ENCODE assay signal across 1 cellular context in genomic region chr9:3517377-3518048, GRCh38.
TF ChIP-seq lines count a peak whose summit lies in the region.

No MANE protein-coding gene starts in this region.

TF ChIP-seq in IMR-90, 13 proteins besides CTCF, POLR2A, EP300 and RAD21:
- no peak for TF ChIP-seq RFX5 (IDR thresholded peaks at IDR 0.05; ENCODE audit: low read depth, low read length)
- no peak for TF ChIP-seq BHLHE40 (IDR thresholded peaks at IDR 0.05; ENCODE audit: low read depth, low read length)
- no peak for TF ChIP-seq MXI1 (IDR thresholded peaks at IDR 0.05; ENCODE audit: borderline replicate concordance, low read depth, low read length)
- TF ChIP-seq USF2 (IDR thresholded peaks at IDR 0.05; ENCODE audit: low read depth, low read length), result no peak
- peak; percentile 18; the same call in 1 of the 2 replicates for TF ChIP-seq CEBPB (IDR thresholded peaks at IDR 0.05; ENCODE audit: low read depth, low read length)
- TF ChIP-seq NFE2L2 (IDR thresholded peaks at IDR 0.05; ENCODE audit: low read depth, low read length), result no peak
